In the genomic region with DNA sequence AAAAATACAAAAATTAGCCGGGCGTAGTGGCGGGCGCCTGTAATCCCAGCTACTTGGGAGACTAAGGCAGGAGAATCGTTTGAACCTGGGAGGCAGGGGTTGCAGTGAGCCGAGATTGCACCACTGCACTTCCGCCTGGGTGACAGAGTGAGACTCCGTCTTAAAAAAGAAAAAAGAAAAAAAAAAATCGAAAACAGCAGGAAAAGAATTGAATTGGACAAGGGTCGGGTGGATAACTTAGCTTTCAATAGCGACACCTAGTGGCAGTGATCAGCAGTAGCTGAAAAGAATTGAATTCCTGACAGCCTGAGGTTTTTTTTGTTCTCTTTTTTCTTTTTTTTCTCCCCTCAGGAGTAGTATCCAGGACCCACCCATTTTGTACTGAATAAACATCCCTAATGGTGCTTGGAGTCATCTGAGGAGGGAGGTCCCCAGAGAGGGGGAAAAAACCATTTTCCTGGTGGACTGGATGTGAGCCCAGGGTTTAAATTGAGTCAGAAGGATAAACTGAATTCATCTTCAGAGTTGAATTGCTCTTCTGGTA, we compare ENCODE assay signal across 8 cellular contexts. TPM values are rescaled to one million over a fixed set of nuclear protein-coding genes. Genes with fewer than 3 reads are reported as not detected.
DNase-seq lines count a peak whose midpoint lies in the region; FAIRE-seq and TF ChIP-seq lines count a peak whose summit lies in the region.

No MANE protein-coding gene starts in this region.

- WGBS in mammary epithelial cell (ENCODE audit: low coverage, missing lambda C conversion rate) = 25% methylated on average over 11 of the region's 11 CpGs

- peak; percentile 87 for TF ChIP-seq CTCF in AG04450 (IDR thresholded peaks at IDR 0.05; ENCODE audit: low read depth, low read length)
- peak; percentile 68 for TF ChIP-seq CTCF in GM13976 (IDR thresholded peaks at IDR 0.05; ENCODE audit: borderline replicate concordance, control extremely low read depth, extremely low read depth, insufficient read depth, missing control alignments)
- TF ChIP-seq CTCF in mammary epithelial cell (conservative IDR thresholded peaks at IDR 0.05 in 1 of 2, IDR thresholded peaks at IDR 0.05 in 1 of 2; ENCODE audit: extremely low read depth in 1 of 2, insufficient read depth in 1 of 2, low read depth in 1 of 2, low read length in 2 of 2) = peak; percentile 77 to 84
- TF ChIP-seq CTCF in kidney (IDR thresholded peaks at IDR 0.05; ENCODE audit: borderline replicate concordance, extremely low read depth, insufficient read depth) = peak; percentile 93

- no peaks in the 10 kb centered on the region for H3K27me3 ChIP-seq in AG04450 (ENCODE audit: control insufficient read depth, insufficient read depth, low read length)
- no peaks in the 10 kb centered on the region for H3K27me3 ChIP-seq in mammary epithelial cell (ENCODE audit: insufficient read depth, low read length)

- peak; percentile 93 for FAIRE-seq in kidney (lab: Jason Lieb, UNC)

- H3K27ac Mint-ChIP-seq in T-helper 1 cell treated with Interleukin-12 subunit alpha and Interleukin-12 subunit beta and Interleukin-4 antibody, amounts not matched to agents 30 μg/mL and 1 μg/mL, for 36 hours = peak overlapping the region; percentile 59

- H3K4me3 Mint-ChIP-seq in T-helper 1 cell treated with Interleukin-12 subunit alpha and Interleukin-12 subunit beta and Interleukin-4 antibody, amounts not matched to agents 30 μg/mL and 1 μg/mL, for 36 hours = no peak overlapping the region

- H3K4me1 ChIP-seq in mammary epithelial cell (ENCODE audit: insufficient read depth, low read length) (no peaks in the 10 kb centered on the region), kidney (ENCODE audit: control insufficient read depth in 1 of 2, insufficient read depth in 1 of 2, low read depth in 1 of 2, low read length in 2 of 2) (no peaks in the 10 kb centered on the region)

- CTCF ChIA-PET in AG04450 (lab: Charles Lee) = interaction anchor here (0.5 to 6.8 kb wide), 48 partner anchors 9 to 1658 kb away, joined by 3 to 120 read pairs (median 3); no protein-coding TSS in a partner anchor
- CTCF ChIA-PET in mammary epithelial cell (lab: Charles Lee; ENCODE audit: low non-redundant PET) = interaction anchor here (0.7 kb wide), 5 partner anchors 19 to 1963 kb away, joined by 3 to 12 read pairs (median 6); no protein-coding TSS in a partner anchor

- H3K9ac ChIP-seq in mammary epithelial cell (ENCODE audit: insufficient read depth, low read length) (no peak overlapping the region), kidney (ENCODE audit: low read length in 2 of 2) (no peak overlapping the region)

- intact Hi-C loops in mammary epithelial cell (cut with micrococcal nuclease) (loop anchor here (1.0 kb wide), 6 partner anchors 24 to 258 kb away; no protein-coding TSS in a partner anchor), kidney (cut with DNase I) (loop anchor here (5.0 kb wide), 1 partner anchor 248 kb away; no protein-coding TSS in a partner anchor)

- H3K4me1 Mint-ChIP-seq in T-helper 1 cell treated with Interleukin-12 subunit alpha and Interleukin-12 subunit beta and Interleukin-4 antibody, amounts not matched to agents 30 μg/mL and 1 μg/mL, for 36 hours (ENCODE audit: low read depth) = peaks cover 13% of the 10 kb centered on the region

- in situ Hi-C loops in GM13976 (cut with MboI; ENCODE audit: low sequenced_read_pairs, unreplicated experiment) = loop anchor here (10.0 kb wide), 1 partner anchor 85 kb away; the partner anchor contains the start of gene OSBPL3
- in situ Hi-C loops in mammary epithelial cell (cut with MboI; ENCODE audit: low sequenced_read_pairs in 2 of 2) = loop anchor here (5.0 to 25.0 kb wide), 3 partner anchors 88 to 245 kb away; partner anchors contain the start of gene OSBPL3 (in 1 of the 2)

- no peaks in the 10 kb centered on the region for H3K36me3 ChIP-seq in mammary epithelial cell (ENCODE audit: insufficient read depth, low read length)
- no peaks in the 10 kb centered on the region for H3K36me3 ChIP-seq in kidney (ENCODE audit: control insufficient read depth in 1 of 2, insufficient read depth in 2 of 2, low read length in 2 of 2)

- H3K9me3 ChIP-seq in AG04450 (ENCODE audit: control insufficient read depth, insufficient read depth, low read length) (no peaks in the 10 kb centered on the region), mammary epithelial cell (replicated peaks; ENCODE audit: insufficient read depth, low read length) (no peaks in the 10 kb centered on the region), kidney (ENCODE audit: control insufficient read depth in 1 of 2, low read length in 2 of 2) (no peaks in the 10 kb centered on the region)

- BruUV-seq in mammary epithelial cell (replicated peaks; lab: Mats Ljungman, UMichigan) = no TSS peak

- dilution Hi-C loops in mammary epithelial cell (cut with HindIII; ENCODE audit: low sequenced_read_pairs) = no loop called here

- POLR2A ChIA-PET in AG04450 (lab: Yijun Ruan, JAX) = interaction anchor here (1.0 kb wide), 1 partner anchor 250 kb away, joined by 3 read pairs; no protein-coding TSS in a partner anchor

- no peak overlapping the region for H3K4me2 ChIP-seq in mammary epithelial cell (ENCODE audit: insufficient read depth, low read depth, low read length)

- no peak overlapping the region for H3K4me3 ChIP-seq in AG04450 (ENCODE audit: low read depth, low read length)
- H3K4me3 ChIP-seq in mammary epithelial cell (replicated peaks in 1 of 3; ENCODE audit: insufficient read depth in 1 of 3, low read depth in 2 of 3, low read length in 3 of 3) = no peak overlapping the region
- peak overlapping the region in 1 of 2 donors; percentile 49 for H3K4me3 ChIP-seq in kidney (ENCODE audit: low read length in 2 of 2)

- H3K79me2 ChIP-seq in mammary epithelial cell (ENCODE audit: insufficient read depth, low read length) = no peaks in the 10 kb centered on the region

- DNase-seq in AG04450 (ENCODE audit: low read depth, low spot score) (peak; percentile 56), GM13976 (ENCODE audit: low spot score) (peak; percentile 78), NCI-H187 (lab: John Stamatoyannopoulos, UW) (peak; percentile 0 to 24), mammary epithelial cell (peak; percentile 45), kidney (no peak), UCSD-AML1 (lab: John Stamatoyannopoulos, UW; ENCODE audit: unreplicated experiment) (no peak)
- DNase-seq in stimulated activated CD4-positive, alpha-beta T cell treated with anti-CD3 and anti-CD28 coated beads, Interleukin-1b, Interleukin-23, amount 100 ng/mL, for 48 hours = peak; percentile 24

- no peaks in the 10 kb centered on the region for H4K20me1 ChIP-seq in mammary epithelial cell (ENCODE audit: insufficient read depth, low read length)

- no peaks in the 10 kb centered on the region for H3K27me3 Mint-ChIP-seq in T-helper 1 cell treated with Interleukin-12 subunit alpha and Interleukin-12 subunit beta and Interleukin-4 antibody, amounts not matched to agents 30 μg/mL and 1 μg/mL, for 36 hours (ENCODE audit: low read depth)

- H3K9me3 Mint-ChIP-seq in T-helper 1 cell treated with Interleukin-12 subunit alpha and Interleukin-12 subunit beta and Interleukin-4 antibody, amounts not matched to agents 30 μg/mL and 1 μg/mL, for 36 hours = no peaks in the 10 kb centered on the region

- H3K27ac ChIP-seq in AG04450 (ENCODE audit: low read depth, low read length) = no peak overlapping the region
- no peak overlapping the region for H3K27ac ChIP-seq in mammary epithelial cell (ENCODE audit: insufficient read depth, low read depth, low read length)
- no peak overlapping the region for H3K27ac ChIP-seq in kidney (ENCODE audit: low read depth in 2 of 2, low read length in 2 of 2)

- H3K36me3 Mint-ChIP-seq in T-helper 1 cell treated with Interleukin-12 subunit alpha and Interleukin-12 subunit beta and Interleukin-4 antibody, amounts not matched to agents 30 μg/mL and 1 μg/mL, for 36 hours (ENCODE audit: low read depth) = no peaks in the 10 kb centered on the region

- H2AFZ ChIP-seq in mammary epithelial cell (ENCODE audit: low read depth, low read length) = peak overlapping the region; percentile 44

RNA-seq across cellular contexts. Expression of gene CYCS, which starts 55.1 kb away (rescaled TPM):
- polyA plus RNA-seq in AG04450 (2011; rRNA removed) (63.1 and 74.1 TPM in 2 replicates), mammary epithelial cell (74.1 TPM), kidney (ENCODE audit: insufficient read depth, low read depth, low replicate concordance) (239 TPM)
- 8.6 and 16.9 TPM in 2 replicates for polyA minus RNA-seq in AG04450 (2011; rRNA and poly(A)+ RNA removed)
- total RNA-seq in mammary epithelial cell (100 to 1,000 TPM in 1 of 2 donors, 10 to 100 TPM in 1; 34.3 to 210 TPM), kidney (94.3 TPM)
- 26.3 TPM for polyA minus RNA-seq in mammary epithelial cell

Comparison
In these comparisons a context has a peak if more than half of its experiments do, and no peak if none do; other contexts are left out.
1. DNase-seq: peak in AG04450 (single experiment), GM13976 (single experiment), NCI-H187 (2 of 2), mammary epithelial cell (single experiment) and stimulated activated CD4-positive, alpha-beta T cell treated with anti-CD3 and anti-CD28 coated beads, Interleukin-1b, Interleukin-23, amount 100 ng/mL, for 48 hours (single experiment); none in kidney (single experiment) and UCSD-AML1 (single experiment).
2. Peak in every context shown above with its lines, with median percentiles within 50 percentile points of each other: CTCF ChIP-seq.